Comparison of ENCODE assay signal across 8 cellular contexts in the genomic region with DNA sequence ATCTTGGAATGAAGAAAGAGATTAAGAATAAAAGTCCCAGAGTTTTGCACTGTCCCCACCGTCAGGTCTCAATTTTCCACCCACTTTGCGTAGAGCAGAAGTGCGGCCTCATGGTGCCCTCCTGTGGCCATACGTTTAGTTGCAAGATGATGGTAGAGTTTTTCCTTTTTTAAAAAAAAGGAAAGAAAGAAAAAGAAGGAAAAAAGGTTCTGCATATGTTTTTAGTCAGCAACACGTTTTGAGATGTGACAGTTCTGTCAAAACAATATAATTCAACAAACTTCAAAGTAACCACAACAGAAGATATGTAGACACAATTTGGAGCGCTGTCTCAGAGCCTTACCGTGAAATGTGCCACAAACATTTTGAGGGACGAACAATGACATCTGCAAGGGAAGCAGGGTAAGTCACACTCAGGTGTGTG. TPM values are rescaled to one million over a fixed set of nuclear protein-coding genes. Genes with fewer than 3 reads are reported as not detected.
DNase-seq lines count a peak whose midpoint lies in the region; ATAC-seq and TF ChIP-seq lines count a peak whose summit lies in the region.

No MANE protein-coding gene starts in this region.

- no peak overlapping the region for H3K27ac ChIP-seq in RWPE2 (ENCODE audit: poor library complexity, severe bottlenecking)

- intact Hi-C loops in Right ventricle myocardium superior (cut with DNase I), result loop anchor here (5.0 to 10.0 kb wide), 3 partner anchors 151 to 1211 kb away; no protein-coding TSS in a partner anchor

- H3K36me3 ChIP-seq in H7 (replicated peaks; ENCODE audit: control insufficient read depth, insufficient read depth, low read length), result no peaks in the 10 kb centered on the region
- no peaks in the 10 kb centered on the region for H3K36me3 ChIP-seq in RWPE2 (ENCODE audit: low read depth)

- H3K4me1 ChIP-seq in RWPE2 (ENCODE audit: insufficient read depth, poor library complexity, severe bottlenecking), result no peaks in the 10 kb centered on the region

- H3K27ac Mint-ChIP-seq in activated naive CD4-positive, alpha-beta T cell treated with anti-CD3 and anti-CD28 coated beads, Interleukin-2, amount 50 U/mL, for 72 hours, result no peak overlapping the region

- TF ChIP-seq CTCF in RWPE2 (IDR thresholded peaks at IDR 0.05; ENCODE audit: poor library complexity, severe bottlenecking), result peak; percentile 90
- peak; percentile 72 for TF ChIP-seq CTCF in retinal pigment epithelial cell (conservative IDR thresholded peaks at IDR 0.05; ENCODE audit: low read depth, low read length)

- H3K4me3 ChIP-seq in H7 (ENCODE audit: insufficient read depth, low read depth, low read length) (no peak overlapping the region), RWPE2 (ENCODE audit: severe bottlenecking) (no peak overlapping the region), retinal pigment epithelial cell (ENCODE audit: low read length) (no peak overlapping the region)

- no peaks in the 10 kb centered on the region for H3K9me3 ChIP-seq in RWPE2 (ENCODE audit: severe bottlenecking)

- peak; percentile 59 for DNase-seq in CD1c-positive myeloid dendritic cell (ENCODE audit: extremely low spot score)
- peak; percentile 66 for DNase-seq in H7
- DNase-seq in RWPE2 (ENCODE audit: low spot score), result no peak
- DNase-seq in activated naive CD4-positive, alpha-beta T cell treated with anti-CD3 and anti-CD28 coated beads, Interleukin-2, amount 50 U/mL, for 72 hours (ENCODE audit: low spot score in 2 of 2), result peak in 1 of 2 donors; percentile 54
- peak; percentile 55 for DNase-seq in Right ventricle myocardium superior
- DNase-seq in retinal pigment epithelial cell (ENCODE audit: low read depth), result no peak

- H3K36me3 Mint-ChIP-seq in activated naive CD4-positive, alpha-beta T cell treated with anti-CD3 and anti-CD28 coated beads, Interleukin-2, amount 50 U/mL, for 72 hours, result no peaks in the 10 kb centered on the region

- H3K27me3 ChIP-seq in H7 (ENCODE audit: control insufficient read depth, insufficient read depth, low read length), result no peaks in the 10 kb centered on the region
- H3K27me3 ChIP-seq in RWPE2 (ENCODE audit: insufficient read depth, poor library complexity, severe bottlenecking), result no peaks in the 10 kb centered on the region

- ATAC-seq in RWPE2 (ENCODE audit: low read depth) (0 out of 3 replicates have a peak, but pooled peaks have one; percentile 53), Right ventricle myocardium superior (ENCODE audit: poor library complexity) (peak; percentile 79), HG02588 (IDR thresholded peaks at IDR 0.05; ENCODE audit: unreplicated experiment) (no peak), GM21515 (IDR thresholded peaks at IDR 0.05; ENCODE audit: unreplicated experiment) (no peak)
- ATAC-seq in activated naive CD4-positive, alpha-beta T cell treated with anti-CD3 and anti-CD28 coated beads, Interleukin-2, amount 50 U/mL, for 72 hours, result peak; percentile 52 to 88

- H3K9me3 Mint-ChIP-seq in activated naive CD4-positive, alpha-beta T cell treated with anti-CD3 and anti-CD28 coated beads, Interleukin-2, amount 50 U/mL, for 72 hours, result no peaks in the 10 kb centered on the region

RNA-seq across cellular contexts. Expression of gene EBLN2, which starts 24.6 kb away (rescaled TPM):
- 2.4 and 4.3 TPM in 2 replicates for total RNA-seq in H7 (2014; rRNA removed; shearing (Covaris generic))
- total RNA-seq in activated naive CD4-positive, alpha-beta T cell treated with anti-CD3 and anti-CD28 coated beads, Interleukin-2, amount 50 U/mL, for 72 hours, result 1 to 10 TPM; 7.4 to 7.6 TPM
- 1.2 TPM for total RNA-seq in Right ventricle myocardium superior

Comparison
In these comparisons a context has a peak if more than half of its experiments do, and no peak if none do; other contexts are left out.
1. DNase-seq: peak in CD1c-positive myeloid dendritic cell (single experiment), H7 (single experiment) and Right ventricle myocardium superior (single experiment); none in RWPE2 (single experiment) and retinal pigment epithelial cell (single experiment).
2. ATAC-seq: peak in RWPE2 (single experiment), activated naive CD4-positive, alpha-beta T cell treated with anti-CD3 and anti-CD28 coated beads, Interleukin-2, amount 50 U/mL, for 72 hours (2 of 2) and Right ventricle myocardium superior (single experiment); none in HG02588 (single experiment) and GM21515 (single experiment).